In the genomic region with DNA sequence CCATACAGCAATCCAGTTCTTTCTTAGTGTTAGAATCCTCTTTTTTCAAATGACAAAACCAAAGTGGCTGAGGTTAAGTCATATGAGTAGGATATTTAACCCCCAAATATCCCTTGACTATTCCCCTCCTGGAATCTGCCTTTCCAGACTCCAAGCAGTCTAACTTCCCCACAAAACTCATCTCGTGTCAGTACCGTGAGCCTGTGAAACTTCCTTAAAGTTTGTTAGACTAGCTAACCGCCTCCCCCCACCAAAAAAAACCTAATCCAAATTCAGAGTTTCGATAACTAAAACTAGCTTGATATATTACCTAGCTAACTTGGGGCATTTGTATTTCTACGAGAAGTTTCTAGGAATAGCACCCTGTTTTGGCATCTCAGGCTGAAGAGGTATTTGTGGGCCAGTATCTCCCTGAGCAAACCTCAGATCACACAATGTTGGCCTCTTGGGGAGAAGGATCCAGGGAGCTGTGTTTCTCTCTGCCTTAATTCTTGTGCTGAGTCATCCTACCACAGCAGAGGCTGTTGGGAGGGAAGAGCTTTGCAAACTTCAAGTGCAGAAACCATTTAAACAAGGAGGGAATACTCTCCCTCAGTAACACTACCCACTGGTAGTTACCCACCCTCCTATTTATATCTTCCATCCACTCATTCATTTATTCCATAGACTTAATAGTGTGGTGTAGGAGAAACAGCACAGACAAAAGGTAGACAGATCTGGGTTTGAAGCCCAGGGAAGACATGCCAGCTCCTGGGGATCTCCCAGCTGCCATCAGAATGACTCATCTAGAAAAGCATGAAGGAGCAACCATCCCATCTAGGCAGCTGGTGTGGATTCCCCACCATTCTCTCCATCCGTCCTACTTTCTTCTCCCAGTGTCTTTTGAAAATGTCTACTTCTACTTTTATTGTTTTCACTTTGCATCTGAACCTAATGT, we compare ENCODE assay signal across 8 cellular contexts. TPM values are rescaled to one million over a fixed set of nuclear protein-coding genes. Genes with fewer than 3 reads are reported as not detected.
DNase-seq lines count a peak whose midpoint lies in the region; ATAC-seq and TF ChIP-seq lines count a peak whose summit lies in the region.

No MANE protein-coding gene starts in this region.

- H3K4me3 ChIP-seq in cardiac muscle cell, result no peak overlapping the region
- H3K4me3 ChIP-seq in right atrium auricular region, result no peak overlapping the region
- H3K4me3 ChIP-seq in WERI-Rb-1 (ENCODE audit: low read depth, low read length), result no peak overlapping the region

- DNase-seq in cardiac muscle cell (ENCODE audit: low read depth in 1 of 2, low spot score in 1 of 2) (peak in 1 of 2 donors; percentile 70), right atrium auricular region (ENCODE audit: low spot score) (no peak), iPS-NIHi7 (ENCODE audit: extremely low spot score) (peak; percentile 34), left lobe of liver (ENCODE audit: low spot score) (no peak), WERI-Rb-1 (no peak), ecto neural progenitor cell (ENCODE audit: low spot score) (no peak)

- H3K27ac ChIP-seq in cardiac muscle cell (peak overlapping the region; percentile 12), right atrium auricular region (no peak overlapping the region), WERI-Rb-1 (no peak overlapping the region)

- H3K36me3 ChIP-seq in cardiac muscle cell (no peaks in the 10 kb centered on the region), right atrium auricular region (no peaks in the 10 kb centered on the region), WERI-Rb-1 (no peaks in the 10 kb centered on the region; the same call in none of the 2 replicates)

- TF ChIP-seq CTCF in cardiac muscle cell (IDR thresholded peaks at IDR 0.05; ENCODE audit: low read depth, low read length), result no peak
- no peak for TF ChIP-seq CTCF in right atrium auricular region (IDR thresholded peaks at IDR 0.05)
- TF ChIP-seq CTCF in WERI-Rb-1 (IDR thresholded peaks at IDR 0.05; ENCODE audit: low read depth, low read length), result no peak

- ATAC-seq in HG03025 (IDR thresholded peaks at IDR 0.05; ENCODE audit: low FRiP score, unreplicated experiment) (peak; percentile 51), SK-N-SH treated with all-trans-retinoic acid at 6 μM for 48 hours (peak; percentile 97), left lobe of liver (no peak)

- no peaks in the 10 kb centered on the region for H3K9me3 ChIP-seq in cardiac muscle cell (ENCODE audit: low read depth)
- H3K9me3 ChIP-seq in right atrium auricular region, result no peaks in the 10 kb centered on the region
- peaks cover 6% of the 10 kb centered on the region for H3K9me3 ChIP-seq in WERI-Rb-1 (ENCODE audit: severe bottlenecking)

- no peaks in the 10 kb centered on the region for H3K27me3 ChIP-seq in cardiac muscle cell
- H3K27me3 ChIP-seq in right atrium auricular region, result no peaks in the 10 kb centered on the region
- H3K27me3 ChIP-seq in WERI-Rb-1 (ENCODE audit: insufficient read depth, low read depth, severe bottlenecking), result no peaks in the 10 kb centered on the region

- H3K4me1 ChIP-seq in cardiac muscle cell (ENCODE audit: low read depth), result no peaks in the 10 kb centered on the region
- H3K4me1 ChIP-seq in right atrium auricular region, result no peaks in the 10 kb centered on the region

TF ChIP-seq in SK-N-SH treated with all-trans-retinoic acid at 6 μM for 48 hours, 23 proteins besides CTCF, POLR2A, EP300 and RAD21:
- no peak for TF ChIP-seq ZFP3 (CRISPR knock-in tag; IDR thresholded peaks at IDR 0.05)
- no peak for TF ChIP-seq ESRRG (CRISPR knock-in tag; IDR thresholded peaks at IDR 0.05)
- TF ChIP-seq SNAI2 (CRISPR knock-in tag; IDR thresholded peaks at IDR 0.05), result no peak
- TF ChIP-seq, protein P1, sequence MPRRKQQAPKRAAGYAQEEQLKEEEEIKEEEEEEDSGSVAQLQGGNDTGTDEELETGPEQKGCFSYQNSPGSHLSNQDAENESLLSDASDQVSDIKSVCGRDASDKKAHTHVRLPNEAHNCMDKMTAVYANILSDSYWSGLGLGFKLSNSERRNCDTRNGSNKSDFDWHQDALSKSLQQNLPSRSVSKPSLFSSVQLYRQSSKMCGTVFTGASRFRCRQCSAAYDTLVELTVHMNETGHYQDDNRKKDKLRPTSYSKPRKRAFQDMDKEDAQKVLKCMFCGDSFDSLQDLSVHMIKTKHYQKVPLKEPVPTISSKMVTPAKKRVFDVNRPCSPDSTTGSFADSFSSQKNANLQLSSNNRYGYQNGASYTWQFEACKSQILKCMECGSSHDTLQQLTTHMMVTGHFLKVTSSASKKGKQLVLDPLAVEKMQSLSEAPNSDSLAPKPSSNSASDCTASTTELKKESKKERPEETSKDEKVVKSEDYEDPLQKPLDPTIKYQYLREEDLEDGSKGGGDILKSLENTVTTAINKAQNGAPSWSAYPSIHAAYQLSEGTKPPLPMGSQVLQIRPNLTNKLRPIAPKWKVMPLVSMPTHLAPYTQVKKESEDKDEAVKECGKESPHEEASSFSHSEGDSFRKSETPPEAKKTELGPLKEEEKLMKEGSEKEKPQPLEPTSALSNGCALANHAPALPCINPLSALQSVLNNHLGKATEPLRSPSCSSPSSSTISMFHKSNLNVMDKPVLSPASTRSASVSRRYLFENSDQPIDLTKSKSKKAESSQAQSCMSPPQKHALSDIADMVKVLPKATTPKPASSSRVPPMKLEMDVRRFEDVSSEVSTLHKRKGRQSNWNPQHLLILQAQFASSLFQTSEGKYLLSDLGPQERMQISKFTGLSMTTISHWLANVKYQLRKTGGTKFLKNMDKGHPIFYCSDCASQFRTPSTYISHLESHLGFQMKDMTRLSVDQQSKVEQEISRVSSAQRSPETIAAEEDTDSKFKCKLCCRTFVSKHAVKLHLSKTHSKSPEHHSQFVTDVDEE (CRISPR knock-in tag; IDR thresholded peaks at IDR 0.05), result no peak

RNA-seq across cellular contexts. Expression of a gene that starts 39.3 kb away (rescaled TPM):
- 0.67 and 0.83 TPM in 2 replicates for total RNA-seq in cardiac muscle cell
- 0.93 TPM in 1 of 2 replicates, not detected in the other for polyA plus RNA-seq in cardiac muscle cell
- under 1 TPM; 0.35 to 0.44 TPM for total RNA-seq in right atrium auricular region
- total RNA-seq in left lobe of liver, result 1.1 TPM
